Comparison of ENCODE assay signal across 8 cellular contexts in the genomic region with DNA sequence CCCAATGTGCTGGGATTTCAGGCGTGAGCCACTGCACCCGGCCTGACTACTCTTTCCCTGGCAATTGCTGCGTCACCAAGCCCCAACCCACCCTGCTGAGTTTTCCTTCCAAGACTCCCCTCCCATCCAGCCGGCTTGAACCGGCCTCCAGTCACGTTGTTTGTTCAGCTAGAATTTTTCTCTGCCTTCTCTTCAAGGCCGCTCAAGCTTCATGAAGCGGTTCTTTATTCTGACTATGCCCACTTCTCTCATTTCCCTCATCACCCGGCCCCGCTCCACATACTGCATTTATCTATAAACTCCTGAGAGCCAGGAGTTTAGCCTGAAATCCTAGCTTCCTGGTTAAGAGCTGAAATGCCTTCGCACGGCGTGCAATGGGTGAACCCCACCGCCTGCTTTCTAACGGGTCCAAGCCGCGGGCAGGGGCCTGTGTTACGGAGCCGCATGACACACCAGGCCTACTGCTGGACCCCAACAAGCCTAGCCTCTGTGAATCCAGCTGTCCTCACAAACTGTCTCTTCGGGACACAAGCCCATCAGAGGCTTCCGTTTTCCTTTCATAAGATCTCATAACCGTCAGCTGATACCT. TPM values are rescaled to one million over a fixed set of nuclear protein-coding genes. Genes with fewer than 3 reads are reported as not detected.
A peak's percentile ranks its signal among the peaks of the same experiment; 100 is the strongest.
DNase-seq lines count a peak whose midpoint lies in the region; ATAC-seq, FAIRE-seq and TF ChIP-seq lines count a peak whose summit lies in the region.

No MANE protein-coding gene starts in this region.

- H3K27ac Mint-ChIP-seq in natural killer cell treated with Interleukin-12 subunit alpha and Interleukin-12 subunit beta and Interleukin-15 and Interleukin-18, amount 100 ng/mL, for 72 hours: peak overlapping the region in 1 of 2 donors; percentile 83
- H3K27ac Mint-ChIP-seq in CD14-positive monocyte: peak overlapping the region in 3 of 7 donors; percentile 50 to 79 (median 68)

- no peak for ATAC-seq in natural killer cell treated with Interleukin-12 subunit alpha and Interleukin-12 subunit beta and Interleukin-15 and Interleukin-18, amount 100 ng/mL, for 72 hours
- ATAC-seq in foreskin keratinocyte: no peak

- CTCF ChIA-PET in AG04449 (lab: Yijun Ruan, JAX): interaction anchor here (1.1 to 4.4 kb wide), 4 partner anchors 16 to 411 kb away, joined by 4 to 38 read pairs (median 7); no protein-coding TSS in a partner anchor

- peak overlapping the region; percentile 23 for H3K4me3 Mint-ChIP-seq in natural killer cell treated with Interleukin-12 subunit alpha and Interleukin-12 subunit beta and Interleukin-15 and Interleukin-18, amount 100 ng/mL, for 72 hours
- H3K4me3 Mint-ChIP-seq in CD14-positive monocyte: peak overlapping the region in 1 of 2 donors; percentile 96

- H3K27me3 ChIP-seq in HUES6 (ENCODE audit: control insufficient read depth, insufficient read depth, low read length) (peaks cover 8% of the 10 kb centered on the region), bronchial epithelial cell (ENCODE audit: control insufficient read depth, insufficient read depth, low read length) (no peaks in the 10 kb centered on the region), foreskin keratinocyte (no peaks in the 10 kb centered on the region)

- H3K36me3 ChIP-seq in HUES6 (ENCODE audit: control insufficient read depth, insufficient read depth, low read length): no peaks in the 10 kb centered on the region
- H3K36me3 ChIP-seq in bronchial epithelial cell (ENCODE audit: control insufficient read depth, insufficient read depth, low read length): no peaks in the 10 kb centered on the region

- no peak for FAIRE-seq in bronchial epithelial cell (lab: Jason Lieb, UNC)

- H3K9ac ChIP-seq in HUES6 (ENCODE audit: low read length): no peak overlapping the region

- no peaks in the 10 kb centered on the region for H3K36me3 Mint-ChIP-seq in natural killer cell treated with Interleukin-12 subunit alpha and Interleukin-12 subunit beta and Interleukin-15 and Interleukin-18, amount 100 ng/mL, for 72 hours
- peaks cover 0 to 4% of the 10 kb centered on the region in 2 donors for H3K36me3 Mint-ChIP-seq in CD14-positive monocyte

- TF ChIP-seq CTCF in AG04449 (IDR thresholded peaks at IDR 0.05; ENCODE audit: insufficient read depth, low read length, missing control alignments) (no peak), bronchial epithelial cell (IDR thresholded peaks at IDR 0.05; ENCODE audit: insufficient read depth, low read length, severe bottlenecking) (no peak), foreskin keratinocyte (conservative IDR thresholded peaks at IDR 0.05) (no peak), CD14-positive monocyte (IDR thresholded peaks at IDR 0.05) (no peak)

- intact Hi-C loops in CD14-positive monocyte (cut with micrococcal nuclease): no loop called here

- H3K9me3 ChIP-seq in HUES6 (ENCODE audit: control insufficient read depth, insufficient read depth, low read depth, low read length): no peaks in the 10 kb centered on the region

- DNase-seq in AG04449 (ENCODE audit: low read depth, low spot score) (no peak), bronchial epithelial cell (ENCODE audit: low read depth) (no peak), AG08395 (ENCODE audit: low spot score) (no peak), foreskin keratinocyte (no peak), CD14-positive monocyte (ENCODE audit: low spot score) (no peak)
- no peak for DNase-seq in natural killer cell treated with Interleukin-12 subunit alpha and Interleukin-12 subunit beta and Interleukin-15 and Interleukin-18, amount 100 ng/mL, for 72 hours (ENCODE audit: low spot score)
- DNase-seq in central memory CD4-positive, alpha-beta T cell: no peak

- H3K27me3 Mint-ChIP-seq in natural killer cell treated with Interleukin-12 subunit alpha and Interleukin-12 subunit beta and Interleukin-15 and Interleukin-18, amount 100 ng/mL, for 72 hours: peaks cover 5 to 15% of the 10 kb centered on the region in 2 donors
- H3K27me3 Mint-ChIP-seq in CD14-positive monocyte (ENCODE audit: low read depth in 3 of 3): peaks cover 15 to 39% (median 17%) of the 10 kb centered on the region in 3 donors

- POLR2A ChIA-PET in AG04449 (lab: Yijun Ruan, JAX): interaction anchor here (0.5 kb wide), 1 partner anchor 17 kb away, joined by 3 read pairs; no protein-coding TSS in a partner anchor

- H3K4me1 ChIP-seq in HUES6 (ENCODE audit: control insufficient read depth, insufficient read depth, low read length) (peaks cover 8% of the 10 kb centered on the region), foreskin keratinocyte (peaks cover 4% of the 10 kb centered on the region)

- H3K9me3 Mint-ChIP-seq in natural killer cell treated with Interleukin-12 subunit alpha and Interleukin-12 subunit beta and Interleukin-15 and Interleukin-18, amount 100 ng/mL, for 72 hours: no peaks in the 10 kb centered on the region
- peaks cover 0 to 5% (median 0%) of the 10 kb centered on the region in 7 donors for H3K9me3 Mint-ChIP-seq in CD14-positive monocyte

- H3K4me3 ChIP-seq in AG04449 (ENCODE audit: low read depth, low read length): peak overlapping the region; percentile 95; the same call in 1 of the 2 replicates
- peak overlapping the region; percentile 67 for H3K4me3 ChIP-seq in HUES6 (ENCODE audit: low read depth, low read length)
- H3K4me3 ChIP-seq in bronchial epithelial cell (ENCODE audit: low read depth, low read length): peak overlapping the region; percentile 72

- peaks cover 0 to 16% of the 10 kb centered on the region in 2 donors for H3K4me1 Mint-ChIP-seq in natural killer cell treated with Interleukin-12 subunit alpha and Interleukin-12 subunit beta and Interleukin-15 and Interleukin-18, amount 100 ng/mL, for 72 hours (ENCODE audit: low read depth in 2 of 2)
- H3K4me1 Mint-ChIP-seq in CD14-positive monocyte: peaks cover 14% of the 10 kb centered on the region

- H3K27ac ChIP-seq in HUES6 (ENCODE audit: low read depth, low read length) (no peak overlapping the region), foreskin keratinocyte (no peak overlapping the region)

RNA-seq across cellular contexts. Expression of gene DCAF4, which starts 1.0 kb away (rescaled TPM):
- 8.7 and 14.0 TPM in 2 replicates for total RNA-seq in bronchial epithelial cell
- 10 to 100 TPM; 15.1 to 20.6 TPM for total RNA-seq in natural killer cell treated with Interleukin-12 subunit alpha and Interleukin-12 subunit beta and Interleukin-15 and Interleukin-18, amount 100 ng/mL, for 72 hours
- 17.1 and 32.4 TPM in 2 replicates for total RNA-seq in foreskin keratinocyte
- 8.6 and 16.5 TPM in 2 replicates for polyA plus RNA-seq in foreskin keratinocyte
- polyA plus RNA-seq in CD14-positive monocyte: 1 to 10 TPM; 1.1 to 2.3 TPM

RNA-seq across cellular contexts. Expression of gene DPF3, which starts 31.4 kb away (rescaled TPM):
- total RNA-seq in bronchial epithelial cell (0.13 TPM in 1 of 2 replicates, not detected in the other), foreskin keratinocyte (0.18 and 0.95 TPM in 2 replicates)
- 10 to 100 TPM; 11.8 to 13.2 TPM for total RNA-seq in natural killer cell treated with Interleukin-12 subunit alpha and Interleukin-12 subunit beta and Interleukin-15 and Interleukin-18, amount 100 ng/mL, for 72 hours
- polyA plus RNA-seq in foreskin keratinocyte (0.10 and 0.26 TPM in 2 replicates), CD14-positive monocyte (under 1 TPM in 1 of 2 donors, not detected in 1; 0.33 TPM)
